In the genomic region with DNA sequence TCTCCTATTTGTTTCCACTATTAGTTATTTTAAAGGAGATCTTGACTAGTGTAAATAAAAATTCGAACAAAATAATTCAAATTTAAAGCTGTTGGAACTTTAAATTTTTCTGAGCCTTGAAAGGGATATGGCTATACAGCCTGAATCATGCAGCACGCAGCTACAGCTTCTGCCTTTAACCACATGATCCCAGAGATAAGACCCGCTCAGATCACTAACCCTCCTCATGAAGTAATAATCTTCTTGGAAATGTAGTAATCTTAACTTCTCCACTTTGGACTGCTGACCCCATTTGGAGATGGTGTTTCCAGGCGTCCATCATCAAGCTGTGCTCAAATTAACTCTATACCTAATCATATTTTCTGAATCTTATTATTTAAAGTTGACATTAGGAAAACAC, we compare ENCODE assay signal across 22 cellular contexts.
"Had no signal": no experiment of that assay in that cellular context is flagged by ENCODE, and none has a peak within 500 bp of the region (broad histone marks: within the 10 kb centered on the region; RNA-seq: fewer than 3 reads in every experiment).

No MANE protein-coding gene starts in this region.

- H3K4me1 ChIP-seq: ascending aorta, colonic mucosa, left ventricle myocardium inferior, testis, transverse colon had no signal

- H3K9me3 ChIP-seq: ascending aorta, colonic mucosa, left ventricle myocardium inferior, testis, transverse colon had no signal

- H3K36me3 ChIP-seq: ascending aorta, cardiac muscle cell, colonic mucosa, left ventricle myocardium inferior, transverse colon had no signal

- H3K4me3 ChIP-seq: ascending aorta, cardiac muscle cell, colonic mucosa, hepatocyte, left ventricle myocardium inferior, lung, testis, transverse colon had no signal

- ATAC-seq: right cardiac atrium; stimulated activated naive CD8-positive, alpha-beta T cell treated with anti-CD3 and anti-CD28 coated beads, Interleukin-15, Interleukin-2, amounts not matched to agents 100 U/mL and 50 U/mL, for 24 hours had no signal

- H3K27me3 ChIP-seq: ascending aorta, cardiac muscle cell, colonic mucosa, hepatocyte, testis, transverse colon had no signal

- H3K79me2 ChIP-seq: hepatocyte had no signal

- H3K4me2 ChIP-seq: hepatocyte had no signal

- H2AFZ ChIP-seq: hepatocyte had no signal

- DNase-seq: activated CD4-positive, alpha-beta T cell treated with anti-CD3 and anti-CD28 coated beads for 4 hours; activated CD4-positive, alpha-beta T cell treated with anti-CD3 and anti-CD28 coated beads, Interleukin-2, amount 50 U/mL, for 4 hours; activated CD4-positive, CD25-positive, alpha-beta regulatory T cell; activated CD8-positive, alpha-beta memory T cell treated with anti-CD3 and anti-CD28 coated beads for 24 hours; activated effector memory CD4-positive, alpha-beta T cell treated with Interleukin-2 at 50 U/mL for 16 hours; activated naive CD4-positive, alpha-beta T cell treated with Interleukin-2 at 50 U/mL for 16 hours; cerebellar nuclear complex; colonic mucosa; effector CD8-positive, alpha-beta T cell; islet precursor cell; left ventricle myocardium inferior; posterior cingulate gyrus; right cardiac atrium; stimulated activated CD4-positive, alpha-beta T cell treated with anti-CD3 and anti-CD28 coated beads, Interleukin-2, amount 100 ng/mL, for 48 hours; stimulated activated naive CD8-positive, alpha-beta T cell treated with anti-CD3 and anti-CD28 coated beads, Interleukin-15, Interleukin-2, amounts not matched to agents 100 U/mL and 50 U/mL, for 24 hours; testis; transverse colon had no signal

- H3K27ac ChIP-seq: ascending aorta, cardiac muscle cell, colonic mucosa, epithelial cell of prostate, hepatocyte, left ventricle myocardium inferior, testis, transverse colon had no signal
